ENCODE assay signal across 2 cellular contexts in the genomic region with DNA sequence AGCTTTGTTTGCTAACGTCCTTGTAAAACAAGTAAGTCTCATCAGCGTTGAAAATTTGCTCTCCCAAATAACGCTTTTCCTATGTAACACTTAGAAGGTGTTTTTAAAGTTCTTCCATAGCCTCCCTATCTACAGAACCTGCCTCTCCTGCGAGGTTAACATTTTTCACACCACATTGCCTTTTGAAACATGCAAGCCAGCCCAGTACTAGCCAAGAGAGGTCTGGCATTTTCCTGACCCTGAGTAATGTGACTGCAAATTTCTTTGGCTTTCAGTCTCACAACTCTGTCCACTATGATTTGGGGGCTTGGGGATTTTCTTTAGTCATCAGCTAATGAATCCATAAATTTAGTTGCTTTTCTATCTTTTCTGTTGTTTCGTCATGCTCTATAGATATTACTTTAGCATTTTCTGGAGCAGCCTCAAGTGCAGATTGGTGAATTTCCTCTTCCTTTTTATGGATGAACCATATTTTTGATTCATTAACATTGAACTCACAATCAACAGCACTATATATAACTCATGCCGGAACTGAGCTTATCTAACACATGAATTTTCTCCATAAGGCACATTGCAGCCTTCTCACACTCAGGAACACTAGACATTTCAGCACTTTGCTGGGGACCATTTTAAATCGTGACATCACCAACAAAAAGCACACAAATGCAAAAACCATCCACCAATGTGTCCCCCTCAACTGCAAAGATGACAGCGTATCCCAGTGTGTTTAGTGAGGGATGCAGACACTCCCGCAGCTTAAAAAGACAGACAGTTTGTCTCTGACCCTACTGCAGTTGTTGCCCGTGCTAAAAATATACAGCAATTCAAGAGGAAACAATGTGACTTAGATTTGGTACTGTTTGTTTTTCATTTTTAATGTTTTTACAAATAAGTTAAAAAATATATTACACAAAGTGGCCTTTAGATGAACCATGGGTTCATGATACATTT.
TF ChIP-seq lines count a peak whose summit lies in the region.

No MANE protein-coding gene starts in this region.

TF ChIP-seq in HepG2, 621 proteins besides CTCF, POLR2A, EP300 and RAD21:
- TF ChIP-seq ATF7 (IDR thresholded peaks at IDR 0.05): 0 out of 2 replicates have a peak, but pooled peaks have one; percentile 12
- no peak for TF ChIP-seq ATF7 (CRISPR knock-in tag; IDR thresholded peaks at IDR 0.05)
- TF ChIP-seq CREB1 (IDR thresholded peaks at IDR 0.05): peak; percentile 42; the same call in 1 of the 2 replicates
- TF ChIP-seq CREB1 (CRISPR knock-in tag; IDR thresholded peaks at IDR 0.05): no peak
- TF ChIP-seq ZNF12 (CRISPR knock-in tag; IDR thresholded peaks at IDR 0.05): no peak

TF ChIP-seq in H1, 55 proteins besides CTCF, POLR2A, EP300 and RAD21:
- TF ChIP-seq TEAD4 (IDR thresholded peaks at IDR 0.05; ENCODE audit: low read depth, low read length): no peak
